In genomic region chr20:43492101-43492500, GRCh38 we compare ENCODE assay signal across 8 cellular contexts. TPM values are rescaled to one million over a fixed set of nuclear protein-coding genes. Genes with fewer than 3 reads are reported as not detected.
DNase-seq lines count a peak whose midpoint lies in the region; ATAC-seq and TF ChIP-seq lines count a peak whose summit lies in the region.
"Had no signal": no experiment of that assay in that cellular context is flagged by ENCODE, and none has a peak within 500 bp of the region (broad histone marks: within the 10 kb centered on the region; RNA-seq: fewer than 3 reads in every experiment).

No MANE protein-coding gene starts in this region.

- H3K27me3 ChIP-seq in CD4-positive, alpha-beta T cell (ENCODE audit: control insufficient read depth, insufficient read depth, low read length) = no peaks in the 10 kb centered on the region

- H3K36me3 Mint-ChIP-seq in CD4-positive, alpha-beta T cell (ENCODE audit: low read depth) = peaks cover 7% of the 10 kb centered on the region

- H3K4me1 Mint-ChIP-seq in CD4-positive, alpha-beta T cell (ENCODE audit: low read depth) = no peaks in the 10 kb centered on the region

- no peak overlapping the region for H3K27ac Mint-ChIP-seq in CD4-positive, alpha-beta T cell

- intact Hi-C loops in CD4-positive, alpha-beta T cell (cut with DNase I, micrococcal nuclease) = no loop called here

- H3K27ac ChIP-seq in epithelial cell of prostate = peak overlapping the region; percentile 52
- no peak overlapping the region for H3K27ac ChIP-seq in CD4-positive, alpha-beta T cell (ENCODE audit: low read depth, low read length)

- peaks cover 7% of the 10 kb centered on the region for H3K27me3 Mint-ChIP-seq in CD4-positive, alpha-beta T cell

- peaks cover 8% of the 10 kb centered on the region for H3K9me3 Mint-ChIP-seq in CD4-positive, alpha-beta T cell

- POLR2A ChIA-PET in CD4-positive, alpha-beta T cell (lab: Charles Lee) = no interaction called here

- ATAC-seq in GM18511 (IDR thresholded peaks at IDR 0.05; ENCODE audit: unreplicated experiment) (peak; percentile 77), GM21360 (IDR thresholded peaks at IDR 0.05; ENCODE audit: unreplicated experiment) (peak; percentile 94), HG03175 (IDR thresholded peaks at IDR 0.05; ENCODE audit: unreplicated experiment) (peak; percentile 55), left lobe of liver (no peak)
- no peak for ATAC-seq in CD4-positive, alpha-beta T cell (ENCODE audit: poor library complexity)
- ATAC-seq: left colon had no signal

- peaks cover 3% of the 10 kb centered on the region for H3K9me3 ChIP-seq in CD4-positive, alpha-beta T cell (ENCODE audit: control insufficient read depth, low read length)

- no peak for TF ChIP-seq CTCF in CD4-positive, alpha-beta T cell (IDR thresholded peaks at IDR 0.05)

- DNase-seq in epithelial cell of prostate (ENCODE audit: low read depth, low spot score) (peak; percentile 90), anterior cingulate cortex (lab: John Stamatoyannopoulos, UW) (no peak), left lobe of liver (ENCODE audit: low spot score) (no peak)
- DNase-seq in CD4-positive, alpha-beta T cell = no peak
- DNase-seq: left colon had no signal

- CTCF ChIA-PET in CD4-positive, alpha-beta T cell (lab: Charles Lee) = no interaction called here

- H3K4me3 Mint-ChIP-seq in CD4-positive, alpha-beta T cell = no peak overlapping the region

RNA-seq across cellular contexts. Expression of gene L3MBTL1, which starts 15.4 kb away (rescaled TPM):
- total RNA-seq in CD4-positive, alpha-beta T cell = 10 to 100 TPM; 10.2 to 10.5 TPM
- total RNA-seq in left lobe of liver = 3.6 TPM

RNA-seq across cellular contexts. Expression of gene SRSF6, which starts 34.4 kb away (rescaled TPM):
- 100 to 1,000 TPM; 312 to 313 TPM for total RNA-seq in CD4-positive, alpha-beta T cell
- 71.6 TPM for total RNA-seq in left lobe of liver

Comparison
In these comparisons a context has a peak if more than half of its experiments do, and no peak if none do; other contexts are left out.
1. ATAC-seq: peak in GM18511 (single experiment), GM21360 (single experiment) and HG03175 (single experiment); none in CD4-positive, alpha-beta T cell (single experiment) and left lobe of liver (single experiment).